ENCODE assay signal across 1 cellular context in the genomic region with DNA sequence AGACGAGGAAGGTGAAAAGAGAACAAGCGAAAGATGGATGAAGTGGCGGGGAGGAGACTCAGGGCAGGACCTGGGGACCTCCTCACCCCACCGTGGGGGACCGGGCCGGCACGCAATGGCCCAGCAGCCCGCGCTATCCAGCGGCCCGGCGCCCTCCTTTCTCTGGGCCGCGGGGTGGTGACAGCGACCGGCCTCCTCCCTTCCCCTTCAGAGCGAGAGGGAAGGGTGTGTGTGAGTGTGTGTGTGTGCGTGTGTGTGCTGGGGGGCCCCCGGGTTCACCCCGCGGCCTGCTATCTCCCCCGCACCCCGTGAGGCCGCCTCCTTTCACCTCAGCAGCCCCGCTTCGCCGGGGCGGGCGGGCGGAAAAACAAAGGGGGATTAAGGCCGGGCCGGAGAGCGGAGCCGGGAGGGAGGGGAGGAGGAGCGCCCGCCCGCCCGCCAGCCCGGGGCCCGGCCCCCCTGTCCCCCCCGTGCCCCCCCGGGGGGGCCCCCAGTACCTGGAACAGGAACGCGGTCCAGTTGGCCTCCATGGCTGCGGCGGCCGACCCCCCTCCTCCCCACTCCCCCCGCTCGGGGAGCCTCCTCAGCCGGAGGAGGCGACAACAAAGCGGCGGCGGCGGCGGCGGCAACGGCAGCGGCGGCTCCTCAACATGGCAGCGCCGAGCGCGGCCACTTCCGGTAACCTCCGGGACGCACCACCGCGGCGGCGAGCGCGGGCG.
TF ChIP-seq lines count a peak whose summit lies in the region.

A gene with protein sequence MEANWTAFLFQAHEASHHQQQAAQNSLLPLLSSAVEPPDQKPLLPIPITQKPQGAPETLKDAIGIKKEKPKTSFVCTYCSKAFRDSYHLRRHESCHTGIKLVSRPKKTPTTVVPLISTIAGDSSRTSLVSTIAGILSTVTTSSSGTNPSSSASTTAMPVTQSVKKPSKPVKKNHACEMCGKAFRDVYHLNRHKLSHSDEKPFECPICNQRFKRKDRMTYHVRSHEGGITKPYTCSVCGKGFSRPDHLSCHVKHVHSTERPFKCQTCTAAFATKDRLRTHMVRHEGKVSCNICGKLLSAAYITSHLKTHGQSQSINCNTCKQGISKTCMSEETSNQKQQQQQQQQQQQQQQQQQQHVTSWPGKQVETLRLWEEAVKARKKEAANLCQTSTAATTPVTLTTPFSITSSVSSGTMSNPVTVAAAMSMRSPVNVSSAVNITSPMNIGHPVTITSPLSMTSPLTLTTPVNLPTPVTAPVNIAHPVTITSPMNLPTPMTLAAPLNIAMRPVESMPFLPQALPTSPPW (minus strand): TSS at position 673 of the 719 bp plus-strand sequence. CDS start 143 bp downstream, at position 530.

TF ChIP-seq in HepG2, 621 proteins besides CTCF, POLR2A, EP300 and RAD21 (continued from another document and continues in another):
- TF ChIP-seq ZBTB2 (CRISPR knock-in tag; IDR thresholded peaks at IDR 0.05; ENCODE audit: low read depth) (peak; percentile 97), HNRNPLL (IDR thresholded peaks at IDR 0.05; ENCODE audit: low read depth, low read length, poor library complexity, severe bottlenecking) (peak; percentile 79), GFI1 (CRISPR knock-in tag; IDR thresholded peaks at IDR 0.05; ENCODE audit: borderline replicate concordance) (peak; percentile 6; the same call in 1 of the 2 replicates), NR3C1 (CRISPR knock-in tag; IDR thresholded peaks at IDR 0.05) (no peak), NFYB (CRISPR knock-in tag; IDR thresholded peaks at IDR 0.05) (peak; percentile 22; the same call in 1 of the 2 replicates), ZNF547 (CRISPR knock-in tag; IDR thresholded peaks at IDR 0.05) (peak; percentile 52; the same call in 1 of the 2 replicates), ZNF138 (CRISPR knock-in tag; IDR thresholded peaks at IDR 0.05; ENCODE audit: low read depth) (no peak; the same call in 1 of the 2 replicates), HMG20B (CRISPR knock-in tag; conservative IDR thresholded peaks at IDR 0.05) (0 out of 2 replicates have a peak, but pooled peaks have one; percentile 19), ZNF563 (CRISPR knock-in tag; IDR thresholded peaks at IDR 0.05) (0 out of 2 replicates have a peak, but pooled peaks have one; percentile 51), PBX3 (CRISPR knock-in tag; IDR thresholded peaks at IDR 0.05; ENCODE audit: borderline replicate concordance) (peak; percentile 81), FOXO1 (CRISPR knock-in tag; IDR thresholded peaks at IDR 0.05) (peak; percentile 56), ZNF788 (CRISPR knock-in tag; IDR thresholded peaks at IDR 0.05; ENCODE audit: borderline replicate concordance) (0 out of 2 replicates have a peak, but pooled peaks have one; percentile 3), MYNN (CRISPR knock-in tag; IDR thresholded peaks at IDR 0.05; ENCODE audit: low read depth) (no peak), NR2F2 (IDR thresholded peaks at IDR 0.05; ENCODE audit: borderline replicate concordance, low read depth) (no peak), CCAR2 (optimal IDR thresholded peaks at IDR 0.05; ENCODE audit: low read depth, low read length) (no peak), MTF2 (CRISPR knock-in tag; IDR thresholded peaks at IDR 0.05; ENCODE audit: borderline replicate concordance) (no peak), TSC22D2 (CRISPR knock-in tag; IDR thresholded peaks at IDR 0.05; ENCODE audit: borderline replicate concordance) (no peak; the same call in 1 of the 2 replicates), FLYWCH1 (CRISPR knock-in tag; IDR thresholded peaks at IDR 0.05) (no peak), ESRRA (CRISPR knock-in tag; IDR thresholded peaks at IDR 0.05; ENCODE audit: low read depth) (no peak), ATRX (CRISPR knock-in tag; IDR thresholded peaks at IDR 0.05; ENCODE audit: borderline replicate concordance) (no peak), ERF (CRISPR knock-in tag; IDR thresholded peaks at IDR 0.05) (peak; percentile 55; the same call in 1 of the 2 replicates), SAP130 (CRISPR knock-in tag; IDR thresholded peaks at IDR 0.05; ENCODE audit: low read depth) (peak; percentile 43), SMARCC2 (IDR thresholded peaks at IDR 0.05) (no peak), SNAPC2 (CRISPR knock-in tag; IDR thresholded peaks at IDR 0.05) (no peak), KDM3A (CRISPR knock-in tag; IDR thresholded peaks at IDR 0.05; ENCODE audit: low read depth) (peak; percentile 80; the same call in 1 of the 2 replicates), CREBL2 (CRISPR knock-in tag; IDR thresholded peaks at IDR 0.05; ENCODE audit: borderline replicate concordance) (peak; percentile 30; the same call in 1 of the 2 replicates), PPARG (CRISPR knock-in tag; conservative IDR thresholded peaks at IDR 0.05) (no peak), SRSF4 (IDR thresholded peaks at IDR 0.05; ENCODE audit: low read depth, low read length, poor library complexity, severe bottlenecking) (no peak), RFXAP (CRISPR knock-in tag; IDR thresholded peaks at IDR 0.05; ENCODE audit: borderline replicate concordance) (peak; percentile 73; the same call in 1 of the 2 replicates), TFE3 (CRISPR knock-in tag; IDR thresholded peaks at IDR 0.05) (peak; percentile 26; the same call in 1 of the 2 replicates), SP2 (CRISPR knock-in tag; IDR thresholded peaks at IDR 0.05) (no peak; the same call in 1 of the 2 replicates), GABPB1 (CRISPR knock-in tag; IDR thresholded peaks at IDR 0.05) (peak; percentile 85), MYC (CRISPR knock-in tag; IDR thresholded peaks at IDR 0.05; ENCODE audit: borderline replicate concordance) (peak; percentile 62; the same call in 1 of the 2 replicates), ZNF75D (CRISPR knock-in tag; IDR thresholded peaks at IDR 0.05; ENCODE audit: borderline replicate concordance) (no peak), ZNF558 (CRISPR knock-in tag; IDR thresholded peaks at IDR 0.05; ENCODE audit: borderline replicate concordance) (peak; percentile 33; the same call in 1 of the 2 replicates), ZNF549 (CRISPR knock-in tag; IDR thresholded peaks at IDR 0.05) (no peak), ZNF484 (CRISPR knock-in tag; IDR thresholded peaks at IDR 0.05; ENCODE audit: borderline replicate concordance, low read depth) (no peak; the same call in 1 of the 2 replicates), ZSCAN22 (CRISPR knock-in tag; IDR thresholded peaks at IDR 0.05) (no peak), ZKSCAN8 (CRISPR knock-in tag; IDR thresholded peaks at IDR 0.05; ENCODE audit: borderline replicate concordance) (no peak)
- TF ChIP-seq, protein P1, sequence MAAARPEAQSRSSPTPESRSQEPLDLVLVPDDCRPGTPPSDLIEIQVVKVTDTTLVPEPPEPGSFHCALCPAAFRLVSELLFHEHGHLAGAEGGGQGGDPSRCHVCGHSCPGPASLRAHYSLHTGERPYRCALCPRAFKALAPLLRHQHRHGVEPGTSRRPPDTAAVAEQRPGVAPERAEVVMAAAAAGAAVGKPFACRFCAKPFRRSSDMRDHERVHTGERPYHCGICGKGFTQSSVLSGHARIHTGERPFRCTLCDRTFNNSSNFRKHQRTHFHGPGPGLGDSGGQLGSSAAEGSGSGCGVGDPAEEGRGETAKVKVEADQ (CRISPR knock-in tag; IDR thresholded peaks at IDR 0.05; ENCODE audit: borderline replicate concordance), result no peak
- TF ChIP-seq, protein P2, sequence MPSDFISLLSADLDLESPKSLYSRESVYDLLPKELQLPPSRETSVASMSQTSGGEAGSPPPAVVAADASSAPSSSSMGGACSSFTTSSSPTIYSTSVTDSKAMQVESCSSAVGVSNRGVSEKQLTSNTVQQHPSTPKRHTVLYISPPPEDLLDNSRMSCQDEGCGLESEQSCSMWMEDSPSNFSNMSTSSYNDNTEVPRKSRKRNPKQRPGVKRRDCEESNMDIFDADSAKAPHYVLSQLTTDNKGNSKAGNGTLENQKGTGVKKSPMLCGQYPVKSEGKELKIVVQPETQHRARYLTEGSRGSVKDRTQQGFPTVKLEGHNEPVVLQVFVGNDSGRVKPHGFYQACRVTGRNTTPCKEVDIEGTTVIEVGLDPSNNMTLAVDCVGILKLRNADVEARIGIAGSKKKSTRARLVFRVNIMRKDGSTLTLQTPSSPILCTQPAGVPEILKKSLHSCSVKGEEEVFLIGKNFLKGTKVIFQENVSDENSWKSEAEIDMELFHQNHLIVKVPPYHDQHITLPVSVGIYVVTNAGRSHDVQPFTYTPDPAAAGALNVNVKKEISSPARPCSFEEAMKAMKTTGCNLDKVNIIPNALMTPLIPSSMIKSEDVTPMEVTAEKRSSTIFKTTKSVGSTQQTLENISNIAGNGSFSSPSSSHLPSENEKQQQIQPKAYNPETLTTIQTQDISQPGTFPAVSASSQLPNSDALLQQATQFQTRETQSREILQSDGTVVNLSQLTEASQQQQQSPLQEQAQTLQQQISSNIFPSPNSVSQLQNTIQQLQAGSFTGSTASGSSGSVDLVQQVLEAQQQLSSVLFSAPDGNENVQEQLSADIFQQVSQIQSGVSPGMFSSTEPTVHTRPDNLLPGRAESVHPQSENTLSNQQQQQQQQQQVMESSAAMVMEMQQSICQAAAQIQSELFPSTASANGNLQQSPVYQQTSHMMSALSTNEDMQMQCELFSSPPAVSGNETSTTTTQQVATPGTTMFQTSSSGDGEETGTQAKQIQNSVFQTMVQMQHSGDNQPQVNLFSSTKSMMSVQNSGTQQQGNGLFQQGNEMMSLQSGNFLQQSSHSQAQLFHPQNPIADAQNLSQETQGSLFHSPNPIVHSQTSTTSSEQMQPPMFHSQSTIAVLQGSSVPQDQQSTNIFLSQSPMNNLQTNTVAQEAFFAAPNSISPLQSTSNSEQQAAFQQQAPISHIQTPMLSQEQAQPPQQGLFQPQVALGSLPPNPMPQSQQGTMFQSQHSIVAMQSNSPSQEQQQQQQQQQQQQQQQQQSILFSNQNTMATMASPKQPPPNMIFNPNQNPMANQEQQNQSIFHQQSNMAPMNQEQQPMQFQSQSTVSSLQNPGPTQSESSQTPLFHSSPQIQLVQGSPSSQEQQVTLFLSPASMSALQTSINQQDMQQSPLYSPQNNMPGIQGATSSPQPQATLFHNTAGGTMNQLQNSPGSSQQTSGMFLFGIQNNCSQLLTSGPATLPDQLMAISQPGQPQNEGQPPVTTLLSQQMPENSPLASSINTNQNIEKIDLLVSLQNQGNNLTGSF (CRISPR knock-in tag; IDR thresholded peaks at IDR 0.05), result peak; percentile 43; the same call in 1 of the 2 replicates
- TF ChIP-seq, protein P3, sequence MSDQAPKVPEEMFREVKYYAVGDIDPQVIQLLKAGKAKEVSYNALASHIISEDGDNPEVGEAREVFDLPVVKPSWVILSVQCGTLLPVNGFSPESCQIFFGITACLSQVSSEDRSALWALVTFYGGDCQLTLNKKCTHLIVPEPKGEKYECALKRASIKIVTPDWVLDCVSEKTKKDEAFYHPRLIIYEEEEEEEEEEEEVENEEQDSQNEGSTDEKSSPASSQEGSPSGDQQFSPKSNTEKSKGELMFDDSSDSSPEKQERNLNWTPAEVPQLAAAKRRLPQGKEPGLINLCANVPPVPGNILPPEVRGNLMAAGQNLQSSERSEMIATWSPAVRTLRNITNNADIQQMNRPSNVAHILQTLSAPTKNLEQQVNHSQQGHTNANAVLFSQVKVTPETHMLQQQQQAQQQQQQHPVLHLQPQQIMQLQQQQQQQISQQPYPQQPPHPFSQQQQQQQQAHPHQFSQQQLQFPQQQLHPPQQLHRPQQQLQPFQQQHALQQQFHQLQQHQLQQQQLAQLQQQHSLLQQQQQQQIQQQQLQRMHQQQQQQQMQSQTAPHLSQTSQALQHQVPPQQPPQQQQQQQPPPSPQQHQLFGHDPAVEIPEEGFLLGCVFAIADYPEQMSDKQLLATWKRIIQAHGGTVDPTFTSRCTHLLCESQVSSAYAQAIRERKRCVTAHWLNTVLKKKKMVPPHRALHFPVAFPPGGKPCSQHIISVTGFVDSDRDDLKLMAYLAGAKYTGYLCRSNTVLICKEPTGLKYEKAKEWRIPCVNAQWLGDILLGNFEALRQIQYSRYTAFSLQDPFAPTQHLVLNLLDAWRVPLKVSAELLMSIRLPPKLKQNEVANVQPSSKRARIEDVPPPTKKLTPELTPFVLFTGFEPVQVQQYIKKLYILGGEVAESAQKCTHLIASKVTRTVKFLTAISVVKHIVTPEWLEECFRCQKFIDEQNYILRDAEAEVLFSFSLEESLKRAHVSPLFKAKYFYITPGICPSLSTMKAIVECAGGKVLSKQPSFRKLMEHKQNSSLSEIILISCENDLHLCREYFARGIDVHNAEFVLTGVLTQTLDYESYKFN (CRISPR knock-in tag; conservative IDR thresholded peaks at IDR 0.05), result no peak; the same call in 1 of the 2 replicates
